Comparison of ENCODE assay signal across 8 cellular contexts in the genomic region with DNA sequence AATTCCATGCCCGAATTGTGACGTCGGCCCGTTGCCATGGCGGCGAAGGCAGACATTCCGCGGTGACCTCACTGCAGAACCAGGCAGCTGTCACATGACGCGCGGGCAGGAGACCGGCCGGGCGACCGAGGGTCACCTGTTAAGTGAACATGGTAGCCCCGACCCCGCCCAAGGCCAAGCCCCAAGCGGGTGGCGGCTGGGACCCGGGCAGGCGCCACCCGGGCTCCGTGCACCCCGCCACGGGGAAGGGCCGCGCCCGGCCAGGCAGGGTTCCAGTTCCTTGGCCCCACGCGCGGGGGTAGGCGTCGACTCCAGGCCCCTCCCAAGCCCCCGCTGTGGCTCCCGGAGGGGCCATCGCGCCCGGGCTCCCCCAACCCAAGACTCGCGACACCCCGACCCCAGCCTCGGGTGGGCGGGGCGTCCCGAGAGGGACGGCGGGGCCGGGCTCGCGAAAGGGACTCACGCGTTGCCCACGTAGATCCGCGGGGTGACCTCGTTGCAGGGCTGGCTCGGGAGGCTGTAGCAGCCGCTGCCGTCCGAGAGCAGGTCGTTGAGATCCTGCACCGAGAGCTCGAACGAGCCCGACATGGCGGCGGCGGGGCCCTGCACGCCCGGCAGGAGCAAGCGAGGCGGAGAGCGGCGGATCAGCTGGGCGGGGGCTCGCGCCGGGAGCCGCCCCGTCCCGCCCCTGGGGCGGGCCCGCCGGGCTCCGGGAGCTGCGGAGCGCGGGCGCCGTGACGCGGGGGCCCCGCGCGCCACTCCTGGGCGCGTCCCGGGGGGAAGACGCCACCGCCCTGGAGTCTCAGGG. TPM values are rescaled to one million over a fixed set of nuclear protein-coding genes. Genes with fewer than 3 reads are reported as not detected.
DNase-seq lines count a peak whose midpoint lies in the region; ATAC-seq and TF ChIP-seq lines count a peak whose summit lies in the region.

A gene (minus strand): TSS at position 641 of the 808 bp plus-strand sequence. CDS start 53 bp downstream, at position 588.

- ATAC-seq in GM21423 (IDR thresholded peaks at IDR 0.05; ENCODE audit: unreplicated experiment), result peak; percentile 78

- CTCF ChIA-PET in Calu3 (lab: Charles Lee), result interaction anchor here (0.5 to 0.8 kb wide), 7 partner anchors 61 to 710 kb away, joined by 3 to 8 read pairs (median 4); a partner anchor contains a TSS

- peaks cover 51% of the 10 kb centered on the region for H3K36me3 Mint-ChIP-seq in Calu3 (ENCODE audit: insufficient read depth, unreplicated experiment)
- peaks cover 19% of the 10 kb centered on the region for H3K36me3 Mint-ChIP-seq in nephron (ENCODE audit: low read depth)

- H3K4me1 Mint-ChIP-seq in Calu3 (ENCODE audit: low read depth, unreplicated experiment) (peaks cover 13% of the 10 kb centered on the region), nephron (peaks cover 14% of the 10 kb centered on the region)

- H3K4me3 Mint-ChIP-seq in Calu3 (ENCODE audit: low read depth, unreplicated experiment) (peak within 1 kb of the TSS; percentile 84), nephron (peak within 1 kb of the TSS; percentile 87 to 90 (median 89))

- H3K27me3 Mint-ChIP-seq in Calu3 (ENCODE audit: unreplicated experiment) (peaks cover 44% of the 10 kb centered on the region), nephron (ENCODE audit: low read depth) (peaks cover 23% of the 10 kb centered on the region)

- intact Hi-C loops in Calu3 (cut with micrococcal nuclease; ENCODE audit: unreplicated experiment), result no loop called here

- peak within 1 kb of the TSS; percentile 85 for H3K4me3 ChIP-seq in fibroblast of villous mesenchyme (ENCODE audit: low read depth, low read length)

- H3K27ac Mint-ChIP-seq in Calu3 (ENCODE audit: unreplicated experiment) (peak within 1 kb of the TSS; percentile 99), nephron (peak within 1 kb of the TSS; percentile 48 to 86 (median 82))

- in situ Hi-C loops in KBM-7 (cut with MboI; ENCODE audit: low pct_unique_long_range_greater_than_20kb, low sequenced_read_pairs), result no loop called here

- DNase-seq in Calu3 (peak; percentile 99), KBM-7 (peak; percentile 67), SHP77 (lab: John Stamatoyannopoulos, UW) (peak; percentile 72 to 91), fibroblast of villous mesenchyme (ENCODE audit: low read depth) (peak; percentile 95)
- DNase-seq in activated naive CD4-positive, alpha-beta T cell (lab: John Stamatoyannopoulos, UW), result peak; percentile 28 to 68 (median 37)
- DNase-seq in stimulated activated naive CD4-positive, alpha-beta T cell treated with Interleukin-2 at 50 U/mL for 16 hours (lab: John Stamatoyannopoulos, UW), result peak; percentile 58

- no peaks in the 10 kb centered on the region for H3K9me3 Mint-ChIP-seq in Calu3 (ENCODE audit: low read depth, unreplicated experiment)
- H3K9me3 Mint-ChIP-seq in nephron, result no peaks in the 10 kb centered on the region

- no peak for TF ChIP-seq CTCF in Calu3 (IDR thresholded peaks at IDR 0.05; ENCODE audit: unreplicated experiment)
- TF ChIP-seq CTCF in fibroblast of villous mesenchyme (IDR thresholded peaks at IDR 0.05; ENCODE audit: insufficient read depth, low read depth, low read length), result no peak
- no peak for TF ChIP-seq CTCF in nephron (IDR thresholded peaks at IDR 0.05; ENCODE audit: unreplicated experiment in 3 of 3)

- no TSS peak for BruUV-seq in Calu3 (replicated peaks; lab: Mats Ljungman, UMichigan)

RNA-seq across cellular contexts. Expression of the gene that starts here (rescaled TPM):
- total RNA-seq in Calu3 (2022), result 80.3 and 81.9 TPM in 2 replicates
- 79.6 and 95.9 TPM in 2 replicates for total RNA-seq in fibroblast of villous mesenchyme

Comparison
In these comparisons a context has a peak if more than half of its experiments do, and no peak if none do; other contexts are left out.
1. Peak in every context shown above with its lines: DNase-seq, ATAC-seq and H3K4me3 ChIP-seq.
2. DNase-seq: peak in every context shown above with its lines; median percentile 99 in Calu3; 95 in fibroblast of villous mesenchyme; 82 in SHP77; 67 in KBM-7; 58 in stimulated activated naive CD4-positive, alpha-beta T cell treated with Interleukin-2 at 50 U/mL for 16 hours; 37 in activated naive CD4-positive, alpha-beta T cell.